ENCODE assay signal across 9 cellular contexts in genomic region chr5:89313804-89314588, GRCh38.
DNase-seq lines count a peak whose midpoint lies in the region; ATAC-seq and TF ChIP-seq lines count a peak whose summit lies in the region.
"Had no signal": no experiment of that assay in that cellular context is flagged by ENCODE, and none has a peak within 500 bp of the region (broad histone marks: within the 10 kb centered on the region; RNA-seq: fewer than 3 reads in every experiment).

No MANE protein-coding gene starts in this region.

- H4K20me1 ChIP-seq in BLaER1 (no peaks in the 10 kb centered on the region), PC-3 (ENCODE audit: low read length) (no peaks in the 10 kb centered on the region)

- H3K4me3 ChIP-seq in BLaER1: no peak overlapping the region
- H3K4me3 ChIP-seq in PC-3 (ENCODE audit: low read length): no peak overlapping the region
- no peak overlapping the region for H3K4me3 ChIP-seq in fibroblast of mammary gland (ENCODE audit: control insufficient read depth, low read depth, low read length)
- H3K4me3 ChIP-seq in stomach: no peak overlapping the region
- H3K4me3 ChIP-seq: skin epidermis had no signal

- H2AFZ ChIP-seq in PC-3 (ENCODE audit: low read length): no peak overlapping the region

- TF ChIP-seq EP300 in stomach (IDR thresholded peaks at IDR 0.05): no peak

- peaks cover 18% of the 10 kb centered on the region for H3K4me1 Mint-ChIP-seq in stimulated activated naive CD8-positive, alpha-beta T cell treated with anti-CD3 and anti-CD28 coated beads, Interleukin-15, amount 100 ng/mL, for 72 hours

- POLR2A ChIA-PET in PC-3 (lab: Charles Lee; ENCODE audit: unreplicated experiment): no interaction called here

- H3K4me1 ChIP-seq in BLaER1 (peaks cover 17% of the 10 kb centered on the region), PC-3 (ENCODE audit: insufficient read depth, low read length) (peaks cover 23% of the 10 kb centered on the region), stomach (peaks cover 0 to 23% (median 8%) of the 10 kb centered on the region in 4 donors)

- H3K9ac ChIP-seq in BLaER1 (no peak overlapping the region), PC-3 (ENCODE audit: low read length) (peak overlapping the region; percentile 50)

- BruUV-seq in PC-3 (replicated peaks; lab: Mats Ljungman, UMichigan): no TSS peak

- H3K9me3 ChIP-seq in BLaER1 (no peaks in the 10 kb centered on the region), PC-3 (ENCODE audit: low read length) (no peaks in the 10 kb centered on the region), stomach (no peaks in the 10 kb centered on the region)

- no peak overlapping the region for H3K4me3 Mint-ChIP-seq in stimulated activated naive CD8-positive, alpha-beta T cell treated with anti-CD3 and anti-CD28 coated beads, Interleukin-15, amount 100 ng/mL, for 72 hours

- CTCF ChIA-PET in PC-3 (lab: Charles Lee): interaction anchor here (0.6 kb wide), 1 partner anchor 32 kb away, joined by 3 read pairs; no protein-coding TSS in a partner anchor

- H3K9me3 Mint-ChIP-seq in stimulated activated naive CD8-positive, alpha-beta T cell treated with anti-CD3 and anti-CD28 coated beads, Interleukin-15, amount 100 ng/mL, for 72 hours: no peaks in the 10 kb centered on the region

- H3K79me2 ChIP-seq in PC-3 (ENCODE audit: low read length): no peaks in the 10 kb centered on the region

- intact Hi-C loops in PC-3 (cut with micrococcal nuclease): no loop called here
- intact Hi-C loops in stomach (cut with DNase I; ENCODE audit: low total_unique reads): no loop called here

- TF ChIP-seq POLR2A in stomach (IDR thresholded peaks at IDR 0.05): no peak

- H3K27me3 Mint-ChIP-seq in stimulated activated naive CD8-positive, alpha-beta T cell treated with anti-CD3 and anti-CD28 coated beads, Interleukin-15, amount 100 ng/mL, for 72 hours: no peaks in the 10 kb centered on the region

- ATAC-seq in GM18870 (IDR thresholded peaks at IDR 0.05; ENCODE audit: unreplicated experiment) (peak; percentile 97), HG03060 (IDR thresholded peaks at IDR 0.05; ENCODE audit: low read depth, unreplicated experiment) (peak; percentile 98), PC-3 (peak; percentile 60)
- peak; percentile 98 for ATAC-seq in stimulated activated naive CD8-positive, alpha-beta T cell treated with anti-CD3 and anti-CD28 coated beads, Interleukin-15, amount 100 ng/mL, for 72 hours

- H3K27ac ChIP-seq in BLaER1 (no peak overlapping the region), PC-3 (ENCODE audit: low read length) (peak overlapping the region; percentile 90), stomach (peak overlapping the region in 2 of 5 donors; percentile 38 to 58)

- H3K27ac Mint-ChIP-seq in stimulated activated naive CD8-positive, alpha-beta T cell treated with anti-CD3 and anti-CD28 coated beads, Interleukin-15, amount 100 ng/mL, for 72 hours: peak overlapping the region; percentile 9 to 41

- H3K36me3 ChIP-seq in BLaER1 (no peaks in the 10 kb centered on the region), PC-3 (ENCODE audit: low read depth, low read length) (no peaks in the 10 kb centered on the region), stomach (no peaks in the 10 kb centered on the region)

- peaks cover 4% of the 10 kb centered on the region for H3F3A ChIP-seq in PC-3 (ENCODE audit: low read length, unreplicated experiment)

- H3K9me2 ChIP-seq in PC-3 (replicated peaks; ENCODE audit: low read length): no peaks in the 10 kb centered on the region

- peak overlapping the region; percentile 43 for H3K4me2 ChIP-seq in BLaER1
- H3K4me2 ChIP-seq in PC-3 (ENCODE audit: low read length): peak overlapping the region; percentile 37

- DNase-seq in PC-3 (peak; percentile 66), fibroblast of mammary gland (ENCODE audit: low read depth) (peak; percentile 97), NCI-H82 treated with DMSO at 0.1 percent for 48 hours (lab: John Stamatoyannopoulos, UW; ENCODE audit: unreplicated experiment) (no peak), stomach (no peak)
- peak; percentile 28 to 35 for DNase-seq in stimulated activated naive CD8-positive, alpha-beta T cell treated with anti-CD3 and anti-CD28 coated beads, Interleukin-15, amount 100 ng/mL, for 72 hours

- H3K27me3 ChIP-seq in BLaER1: no peaks in the 10 kb centered on the region
- H3K27me3 ChIP-seq in PC-3 (ENCODE audit: low read length): no peaks in the 10 kb centered on the region
- H3K27me3 ChIP-seq in stomach: no peaks in the 10 kb centered on the region

- 32 to 35% (median 34%) methylated on average over 3 of the region's 3 CpGs for WGBS in stomach, 5 donors

- TF ChIP-seq CTCF in PC-3 (conservative IDR thresholded peaks at IDR 0.05; ENCODE audit: low read depth, low read length) (no peak), fibroblast of mammary gland (conservative IDR thresholded peaks at IDR 0.05; ENCODE audit: control insufficient read depth, insufficient read depth, low read depth, low read length) (no peak), stomach (IDR thresholded peaks at IDR 0.05) (no peak)

Comparison
In these comparisons a context has a peak if more than half of its experiments do, and no peak if none do; other contexts are left out.
1. DNase-seq: peak in PC-3 (single experiment), fibroblast of mammary gland (single experiment) and stimulated activated naive CD8-positive, alpha-beta T cell treated with anti-CD3 and anti-CD28 coated beads, Interleukin-15, amount 100 ng/mL, for 72 hours (2 of 2); none in NCI-H82 treated with DMSO at 0.1 percent for 48 hours (single experiment) and stomach (single experiment).
2. Peak in every context shown above with its lines, with median percentiles within 50 percentile points of each other: ATAC-seq.